In the genomic region with DNA sequence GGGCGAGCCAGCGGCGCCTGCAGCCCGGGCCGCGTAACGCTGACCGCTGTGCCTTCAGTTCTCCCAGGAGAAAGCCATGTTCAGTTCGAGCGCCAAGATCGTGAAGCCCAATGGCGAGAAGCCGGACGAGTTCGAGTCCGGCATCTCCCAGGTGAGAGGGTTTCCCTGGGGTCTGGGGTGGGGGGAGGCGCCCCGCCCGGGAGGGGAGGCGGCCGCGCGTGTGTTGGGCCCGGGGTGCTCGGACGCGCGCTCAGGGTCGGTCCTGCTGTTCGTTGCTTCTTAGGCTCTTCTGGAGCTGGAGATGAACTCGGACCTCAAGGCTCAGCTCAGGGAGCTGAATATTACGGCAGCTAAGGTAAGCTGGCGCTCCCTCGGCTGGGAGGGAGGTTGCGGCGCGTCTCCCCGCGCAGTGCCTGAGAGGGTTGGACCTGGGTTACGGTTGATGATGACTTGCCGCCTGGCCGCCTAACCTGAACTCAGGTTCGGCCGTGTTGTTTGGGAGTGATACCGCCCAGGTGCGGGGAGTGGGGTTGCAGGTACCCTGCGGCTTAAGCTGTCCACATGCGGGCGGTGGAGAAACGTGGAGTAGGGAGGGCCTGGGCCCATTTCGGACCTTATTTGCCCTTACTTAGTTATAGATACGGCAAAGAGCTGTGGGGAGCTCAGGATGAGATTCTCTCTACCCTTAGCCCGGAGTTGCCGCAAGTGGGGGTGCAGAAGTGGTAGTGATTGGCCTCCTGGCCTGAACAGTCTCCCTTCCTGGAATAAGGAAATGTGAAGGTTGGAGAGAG, we compare ENCODE assay signal across 1 cellular context.
TF ChIP-seq lines count a peak whose summit lies in the region.

No MANE protein-coding gene starts in this region.

TF ChIP-seq in HepG2, 621 proteins besides CTCF, POLR2A, EP300 and RAD21 (continued from another document and continues in another):
- TF ChIP-seq, protein P1, sequence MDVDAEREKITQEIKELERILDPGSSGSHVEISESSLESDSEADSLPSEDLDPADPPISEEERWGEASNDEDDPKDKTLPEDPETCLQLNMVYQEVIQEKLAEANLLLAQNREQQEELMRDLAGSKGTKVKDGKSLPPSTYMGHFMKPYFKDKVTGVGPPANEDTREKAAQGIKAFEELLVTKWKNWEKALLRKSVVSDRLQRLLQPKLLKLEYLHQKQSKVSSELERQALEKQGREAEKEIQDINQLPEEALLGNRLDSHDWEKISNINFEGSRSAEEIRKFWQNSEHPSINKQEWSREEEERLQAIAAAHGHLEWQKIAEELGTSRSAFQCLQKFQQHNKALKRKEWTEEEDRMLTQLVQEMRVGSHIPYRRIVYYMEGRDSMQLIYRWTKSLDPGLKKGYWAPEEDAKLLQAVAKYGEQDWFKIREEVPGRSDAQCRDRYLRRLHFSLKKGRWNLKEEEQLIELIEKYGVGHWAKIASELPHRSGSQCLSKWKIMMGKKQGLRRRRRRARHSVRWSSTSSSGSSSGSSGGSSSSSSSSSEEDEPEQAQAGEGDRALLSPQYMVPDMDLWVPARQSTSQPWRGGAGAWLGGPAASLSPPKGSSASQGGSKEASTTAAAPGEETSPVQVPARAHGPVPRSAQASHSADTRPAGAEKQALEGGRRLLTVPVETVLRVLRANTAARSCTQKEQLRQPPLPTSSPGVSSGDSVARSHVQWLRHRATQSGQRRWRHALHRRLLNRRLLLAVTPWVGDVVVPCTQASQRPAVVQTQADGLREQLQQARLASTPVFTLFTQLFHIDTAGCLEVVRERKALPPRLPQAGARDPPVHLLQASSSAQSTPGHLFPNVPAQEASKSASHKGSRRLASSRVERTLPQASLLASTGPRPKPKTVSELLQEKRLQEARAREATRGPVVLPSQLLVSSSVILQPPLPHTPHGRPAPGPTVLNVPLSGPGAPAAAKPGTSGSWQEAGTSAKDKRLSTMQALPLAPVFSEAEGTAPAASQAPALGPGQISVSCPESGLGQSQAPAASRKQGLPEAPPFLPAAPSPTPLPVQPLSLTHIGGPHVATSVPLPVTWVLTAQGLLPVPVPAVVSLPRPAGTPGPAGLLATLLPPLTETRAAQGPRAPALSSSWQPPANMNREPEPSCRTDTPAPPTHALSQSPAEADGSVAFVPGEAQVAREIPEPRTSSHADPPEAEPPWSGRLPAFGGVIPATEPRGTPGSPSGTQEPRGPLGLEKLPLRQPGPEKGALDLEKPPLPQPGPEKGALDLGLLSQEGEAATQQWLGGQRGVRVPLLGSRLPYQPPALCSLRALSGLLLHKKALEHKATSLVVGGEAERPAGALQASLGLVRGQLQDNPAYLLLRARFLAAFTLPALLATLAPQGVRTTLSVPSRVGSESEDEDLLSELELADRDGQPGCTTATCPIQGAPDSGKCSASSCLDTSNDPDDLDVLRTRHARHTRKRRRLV (CRISPR knock-in tag; IDR thresholded peaks at IDR 0.05): no peak
- TF ChIP-seq, protein P2, sequence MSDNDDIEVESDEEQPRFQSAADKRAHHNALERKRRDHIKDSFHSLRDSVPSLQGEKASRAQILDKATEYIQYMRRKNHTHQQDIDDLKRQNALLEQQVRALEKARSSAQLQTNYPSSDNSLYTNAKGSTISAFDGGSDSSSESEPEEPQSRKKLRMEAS (IDR thresholded peaks at IDR 0.05): no peak
- no peak for TF ChIP-seq ZNF720 (CRISPR knock-in tag; IDR thresholded peaks at IDR 0.05)
- no peak for TF ChIP-seq ZBTB8A (CRISPR knock-in tag; IDR thresholded peaks at IDR 0.05; ENCODE audit: borderline replicate concordance, low read depth)
- no peak for TF ChIP-seq NAIF1 (CRISPR knock-in tag; IDR thresholded peaks at IDR 0.05; ENCODE audit: borderline replicate concordance)
- TF ChIP-seq TOPORS (CRISPR knock-in tag; IDR thresholded peaks at IDR 0.05): no peak; the same call in 1 of the 2 replicates
- no peak for TF ChIP-seq ZNF282 (IDR thresholded peaks at IDR 0.05; ENCODE audit: partially characterized antibody)
- TF ChIP-seq TRIM24 (CRISPR knock-in tag; IDR thresholded peaks at IDR 0.05): no peak
- no peak for TF ChIP-seq MXD4 (CRISPR knock-in tag; IDR thresholded peaks at IDR 0.05)
- TF ChIP-seq, protein P3, sequence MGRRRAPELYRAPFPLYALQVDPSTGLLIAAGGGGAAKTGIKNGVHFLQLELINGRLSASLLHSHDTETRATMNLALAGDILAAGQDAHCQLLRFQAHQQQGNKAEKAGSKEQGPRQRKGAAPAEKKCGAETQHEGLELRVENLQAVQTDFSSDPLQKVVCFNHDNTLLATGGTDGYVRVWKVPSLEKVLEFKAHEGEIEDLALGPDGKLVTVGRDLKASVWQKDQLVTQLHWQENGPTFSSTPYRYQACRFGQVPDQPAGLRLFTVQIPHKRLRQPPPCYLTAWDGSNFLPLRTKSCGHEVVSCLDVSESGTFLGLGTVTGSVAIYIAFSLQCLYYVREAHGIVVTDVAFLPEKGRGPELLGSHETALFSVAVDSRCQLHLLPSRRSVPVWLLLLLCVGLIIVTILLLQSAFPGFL (CRISPR knock-in tag; IDR thresholded peaks at IDR 0.05): no peak
- no peak for TF ChIP-seq ELF3 (CRISPR knock-in tag; IDR thresholded peaks at IDR 0.05)
- no peak for TF ChIP-seq ZKSCAN1 (IDR thresholded peaks at IDR 0.05; ENCODE audit: low read length)
- TF ChIP-seq, protein P4, sequence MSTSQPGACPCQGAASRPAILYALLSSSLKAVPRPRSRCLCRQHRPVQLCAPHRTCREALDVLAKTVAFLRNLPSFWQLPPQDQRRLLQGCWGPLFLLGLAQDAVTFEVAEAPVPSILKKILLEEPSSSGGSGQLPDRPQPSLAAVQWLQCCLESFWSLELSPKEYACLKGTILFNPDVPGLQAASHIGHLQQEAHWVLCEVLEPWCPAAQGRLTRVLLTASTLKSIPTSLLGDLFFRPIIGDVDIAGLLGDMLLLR (CRISPR knock-in tag; IDR thresholded peaks at IDR 0.05): no peak
- no peak for TF ChIP-seq TBL1XR1 (IDR thresholded peaks at IDR 0.05; ENCODE audit: borderline replicate concordance, low read length, partially characterized antibody)
- TF ChIP-seq, protein P5, sequence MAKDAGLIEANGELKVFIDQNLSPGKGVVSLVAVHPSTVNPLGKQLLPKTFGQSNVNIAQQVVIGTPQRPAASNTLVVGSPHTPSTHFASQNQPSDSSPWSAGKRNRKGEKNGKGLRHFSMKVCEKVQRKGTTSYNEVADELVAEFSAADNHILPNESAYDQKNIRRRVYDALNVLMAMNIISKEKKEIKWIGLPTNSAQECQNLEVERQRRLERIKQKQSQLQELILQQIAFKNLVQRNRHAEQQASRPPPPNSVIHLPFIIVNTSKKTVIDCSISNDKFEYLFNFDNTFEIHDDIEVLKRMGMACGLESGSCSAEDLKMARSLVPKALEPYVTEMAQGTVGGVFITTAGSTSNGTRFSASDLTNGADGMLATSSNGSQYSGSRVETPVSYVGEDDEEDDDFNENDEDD (CRISPR knock-in tag; IDR thresholded peaks at IDR 0.05; ENCODE audit: borderline replicate concordance): no peak
- TF ChIP-seq FOXA1 (IDR thresholded peaks at IDR 0.05): no peak
- TF ChIP-seq FOXA1 (CRISPR knock-in tag; IDR thresholded peaks at IDR 0.05): no peak
- no peak for TF ChIP-seq NKX3-1 (CRISPR knock-in tag; IDR thresholded peaks at IDR 0.05)
- TF ChIP-seq, protein P6, sequence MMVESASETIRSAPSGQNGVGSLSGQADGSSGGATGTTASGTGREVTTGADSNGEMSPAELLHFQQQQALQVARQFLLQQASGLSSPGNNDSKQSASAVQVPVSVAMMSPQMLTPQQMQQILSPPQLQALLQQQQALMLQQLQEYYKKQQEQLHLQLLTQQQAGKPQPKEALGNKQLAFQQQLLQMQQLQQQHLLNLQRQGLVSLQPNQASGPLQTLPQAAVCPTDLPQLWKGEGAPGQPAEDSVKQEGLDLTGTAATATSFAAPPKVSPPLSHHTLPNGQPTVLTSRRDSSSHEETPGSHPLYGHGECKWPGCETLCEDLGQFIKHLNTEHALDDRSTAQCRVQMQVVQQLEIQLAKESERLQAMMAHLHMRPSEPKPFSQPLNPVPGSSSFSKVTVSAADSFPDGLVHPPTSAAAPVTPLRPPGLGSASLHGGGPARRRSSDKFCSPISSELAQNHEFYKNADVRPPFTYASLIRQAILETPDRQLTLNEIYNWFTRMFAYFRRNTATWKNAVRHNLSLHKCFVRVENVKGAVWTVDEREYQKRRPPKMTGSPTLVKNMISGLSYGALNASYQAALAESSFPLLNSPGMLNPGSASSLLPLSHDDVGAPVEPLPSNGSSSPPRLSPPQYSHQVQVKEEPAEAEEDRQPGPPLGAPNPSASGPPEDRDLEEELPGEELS (CRISPR knock-in tag; IDR thresholded peaks at IDR 0.05): no peak
- TF ChIP-seq HMGA1 (CRISPR knock-in tag; conservative IDR thresholded peaks at IDR 0.05): no peak
- TF ChIP-seq, protein P7, sequence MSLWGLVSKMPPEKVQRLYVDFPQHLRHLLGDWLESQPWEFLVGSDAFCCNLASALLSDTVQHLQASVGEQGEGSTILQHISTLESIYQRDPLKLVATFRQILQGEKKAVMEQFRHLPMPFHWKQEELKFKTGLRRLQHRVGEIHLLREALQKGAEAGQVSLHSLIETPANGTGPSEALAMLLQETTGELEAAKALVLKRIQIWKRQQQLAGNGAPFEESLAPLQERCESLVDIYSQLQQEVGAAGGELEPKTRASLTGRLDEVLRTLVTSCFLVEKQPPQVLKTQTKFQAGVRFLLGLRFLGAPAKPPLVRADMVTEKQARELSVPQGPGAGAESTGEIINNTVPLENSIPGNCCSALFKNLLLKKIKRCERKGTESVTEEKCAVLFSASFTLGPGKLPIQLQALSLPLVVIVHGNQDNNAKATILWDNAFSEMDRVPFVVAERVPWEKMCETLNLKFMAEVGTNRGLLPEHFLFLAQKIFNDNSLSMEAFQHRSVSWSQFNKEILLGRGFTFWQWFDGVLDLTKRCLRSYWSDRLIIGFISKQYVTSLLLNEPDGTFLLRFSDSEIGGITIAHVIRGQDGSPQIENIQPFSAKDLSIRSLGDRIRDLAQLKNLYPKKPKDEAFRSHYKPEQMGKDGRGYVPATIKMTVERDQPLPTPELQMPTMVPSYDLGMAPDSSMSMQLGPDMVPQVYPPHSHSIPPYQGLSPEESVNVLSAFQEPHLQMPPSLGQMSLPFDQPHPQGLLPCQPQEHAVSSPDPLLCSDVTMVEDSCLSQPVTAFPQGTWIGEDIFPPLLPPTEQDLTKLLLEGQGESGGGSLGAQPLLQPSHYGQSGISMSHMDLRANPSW (CRISPR knock-in tag; IDR thresholded peaks at IDR 0.05; ENCODE audit: borderline replicate concordance): no peak
- TF ChIP-seq NCOR1 (IDR thresholded peaks at IDR 0.05; ENCODE audit: borderline replicate concordance, low read length): no peak
- TF ChIP-seq, protein P8, sequence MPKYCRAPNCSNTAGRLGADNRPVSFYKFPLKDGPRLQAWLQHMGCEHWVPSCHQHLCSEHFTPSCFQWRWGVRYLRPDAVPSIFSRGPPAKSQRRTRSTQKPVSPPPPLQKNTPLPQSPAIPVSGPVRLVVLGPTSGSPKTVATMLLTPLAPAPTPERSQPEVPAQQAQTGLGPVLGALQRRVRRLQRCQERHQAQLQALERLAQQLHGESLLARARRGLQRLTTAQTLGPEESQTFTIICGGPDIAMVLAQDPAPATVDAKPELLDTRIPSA (CRISPR knock-in tag; IDR thresholded peaks at IDR 0.05; ENCODE audit: borderline replicate concordance): no peak
- peak; percentile 93; the same call in 1 of the 2 replicates for TF ChIP-seq PAF1 (CRISPR knock-in tag; IDR thresholded peaks at IDR 0.05)
- TF ChIP-seq, protein P9, sequence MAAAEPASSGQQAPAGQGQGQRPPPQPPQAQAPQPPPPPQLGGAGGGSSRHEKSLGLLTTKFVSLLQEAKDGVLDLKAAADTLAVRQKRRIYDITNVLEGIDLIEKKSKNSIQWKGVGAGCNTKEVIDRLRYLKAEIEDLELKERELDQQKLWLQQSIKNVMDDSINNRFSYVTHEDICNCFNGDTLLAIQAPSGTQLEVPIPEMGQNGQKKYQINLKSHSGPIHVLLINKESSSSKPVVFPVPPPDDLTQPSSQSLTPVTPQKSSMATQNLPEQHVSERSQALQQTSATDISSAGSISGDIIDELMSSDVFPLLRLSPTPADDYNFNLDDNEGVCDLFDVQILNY (CRISPR knock-in tag; conservative IDR thresholded peaks at IDR 0.05): no peak
- TF ChIP-seq SCMH1 (CRISPR knock-in tag; IDR thresholded peaks at IDR 0.05; ENCODE audit: borderline replicate concordance): no peak
- TF ChIP-seq HNF4A (CRISPR knock-in tag; IDR thresholded peaks at IDR 0.05): no peak
- TF ChIP-seq U2AF2 (IDR thresholded peaks at IDR 0.05; ENCODE audit: low read depth, low read length): no peak
- TF ChIP-seq KAT2B (IDR thresholded peaks at IDR 0.05; ENCODE audit: borderline replicate concordance, low read depth, low read length): no peak
- no peak for TF ChIP-seq ZNF264 (CRISPR knock-in tag; IDR thresholded peaks at IDR 0.05)
- no peak for TF ChIP-seq KDM1A (CRISPR knock-in tag; IDR thresholded peaks at IDR 0.05)
- no peak for TF ChIP-seq KLF13 (CRISPR knock-in tag; IDR thresholded peaks at IDR 0.05)
- TF ChIP-seq, protein P10, sequence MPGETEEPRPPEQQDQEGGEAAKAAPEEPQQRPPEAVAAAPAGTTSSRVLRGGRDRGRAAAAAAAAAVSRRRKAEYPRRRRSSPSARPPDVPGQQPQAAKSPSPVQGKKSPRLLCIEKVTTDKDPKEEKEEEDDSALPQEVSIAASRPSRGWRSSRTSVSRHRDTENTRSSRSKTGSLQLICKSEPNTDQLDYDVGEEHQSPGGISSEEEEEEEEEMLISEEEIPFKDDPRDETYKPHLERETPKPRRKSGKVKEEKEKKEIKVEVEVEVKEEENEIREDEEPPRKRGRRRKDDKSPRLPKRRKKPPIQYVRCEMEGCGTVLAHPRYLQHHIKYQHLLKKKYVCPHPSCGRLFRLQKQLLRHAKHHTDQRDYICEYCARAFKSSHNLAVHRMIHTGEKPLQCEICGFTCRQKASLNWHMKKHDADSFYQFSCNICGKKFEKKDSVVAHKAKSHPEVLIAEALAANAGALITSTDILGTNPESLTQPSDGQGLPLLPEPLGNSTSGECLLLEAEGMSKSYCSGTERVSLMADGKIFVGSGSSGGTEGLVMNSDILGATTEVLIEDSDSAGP (CRISPR knock-in tag; IDR thresholded peaks at IDR 0.05; ENCODE audit: borderline replicate concordance): no peak
- TF ChIP-seq XBP1 (CRISPR knock-in tag; IDR thresholded peaks at IDR 0.05): no peak
- no peak for TF ChIP-seq SIX4 (CRISPR knock-in tag; IDR thresholded peaks at IDR 0.05)
- TF ChIP-seq, protein P11, sequence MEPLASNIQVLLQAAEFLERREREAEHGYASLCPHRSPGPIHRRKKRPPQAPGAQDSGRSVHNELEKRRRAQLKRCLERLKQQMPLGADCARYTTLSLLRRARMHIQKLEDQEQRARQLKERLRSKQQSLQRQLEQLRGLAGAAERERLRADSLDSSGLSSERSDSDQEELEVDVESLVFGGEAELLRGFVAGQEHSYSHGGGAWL (CRISPR knock-in tag; IDR thresholded peaks at IDR 0.05): no peak
